18 cellular contexts compared by ENCODE assay signal in the genomic region with DNA sequence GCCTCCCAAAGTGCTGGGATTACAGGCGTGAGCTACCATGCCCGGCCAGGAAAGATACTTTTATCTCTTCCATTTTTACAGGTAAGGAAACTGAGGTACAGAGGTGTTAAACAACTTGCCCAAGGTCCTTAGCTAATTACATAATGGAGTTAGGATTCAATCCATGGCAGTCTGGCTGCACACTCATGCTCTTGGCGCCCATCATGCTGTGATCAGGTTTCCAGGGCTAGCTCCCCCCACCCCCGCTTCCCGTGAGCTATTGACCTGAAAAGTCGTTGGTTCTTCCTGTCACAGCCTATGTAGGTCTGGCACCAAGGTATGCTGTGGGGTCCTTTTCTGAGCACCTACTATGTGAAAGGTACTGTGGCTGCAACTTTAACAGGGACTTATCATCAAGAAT. TPM values are rescaled to one million over a fixed set of nuclear protein-coding genes. Genes with fewer than 3 reads are reported as not detected.
DNase-seq lines count a peak whose midpoint lies in the region; ATAC-seq, FAIRE-seq and TF ChIP-seq lines count a peak whose summit lies in the region.
"Had no signal": no experiment of that assay in that cellular context is flagged by ENCODE, and none has a peak within 500 bp of the region (broad histone marks: within the 10 kb centered on the region; RNA-seq: fewer than 3 reads in every experiment).

No MANE protein-coding gene starts in this region.

- no peaks in the 10 kb centered on the region for H3K4me1 Mint-ChIP-seq in natural killer cell

- H4K20me1 ChIP-seq in H1 (replicated peaks in 1 of 2; ENCODE audit: control insufficient read depth in 1 of 2, insufficient read depth in 2 of 2, low read length in 2 of 2), result no peaks in the 10 kb centered on the region
- H4K20me1 ChIP-seq: BLaER1 treated with 17β-estradiol and CSF1 and Interleukin-3, amounts not matched to agents 10 nM and 100 nM had no signal

- peaks cover 14 to 17% of the 10 kb centered on the region in 2 donors for H3K27me3 Mint-ChIP-seq in natural killer cell (ENCODE audit: low read depth in 2 of 2)

- H3K4me3 ChIP-seq in H1 (ENCODE audit: extremely low read depth in 1 of 4, insufficient read depth in 2 of 4, low read depth in 3 of 4, low read length in 4 of 4), result no peak overlapping the region
- no peak overlapping the region for H3K4me3 ChIP-seq in gastrocnemius medialis
- no peak overlapping the region for H3K4me3 ChIP-seq in BE2C (ENCODE audit: low read depth, low read length)
- H3K4me3 ChIP-seq: BLaER1 treated with 17β-estradiol and CSF1 and Interleukin-3, amounts not matched to agents 10 nM and 100 nM; GM23338 had no signal

- intact Hi-C loops in gastrocnemius medialis (cut with DNase I; ENCODE audit: low total_unique reads), result no loop called here
- intact Hi-C loops in natural killer cell (cut with micrococcal nuclease), result no loop called here

- TF ChIP-seq RAD21 in H1 (IDR thresholded peaks at IDR 0.05 in 1 of 2, conservative IDR thresholded peaks at IDR 0.05 in 1 of 2; ENCODE audit: low read depth in 2 of 2, low read length in 2 of 2), result no peak

- peaks cover 0 to 7% (median under 1%) of the 10 kb centered on the region in 4 experiments; a peak in 5 of 7 replicates for H3K4me1 ChIP-seq in H1 (replicated peaks in 1 of 4; ENCODE audit: control insufficient read depth in 3 of 4, insufficient read depth in 4 of 4, low read length in 3 of 4)
- no peaks in the 10 kb centered on the region for H3K4me1 ChIP-seq in gastrocnemius medialis
- H3K4me1 ChIP-seq in BE2C, result no peaks in the 10 kb centered on the region

- no peak for TF ChIP-seq EP300 in H1 (IDR thresholded peaks at IDR 0.05; ENCODE audit: borderline replicate concordance in 1 of 2, low read depth in 2 of 2, low read length in 2 of 2)

- no peak overlapping the region for H2BK15ac ChIP-seq in H1 (ENCODE audit: low read length)

- 0 out of 2 replicates have a peak overlapping the region, but pooled peaks have one; percentile 16 for H3K18ac ChIP-seq in H1 (ENCODE audit: extremely low read depth, low read length)

- in situ Hi-C loops in gastrocnemius medialis (cut with MboI; ENCODE audit: low sequenced_read_pairs in 4 of 4), result no loop called here

- no peak overlapping the region for H3K23ac ChIP-seq in H1 (ENCODE audit: insufficient read length)

- H3K36me3 ChIP-seq in H1 (ENCODE audit: control insufficient read depth in 2 of 4, insufficient read depth in 4 of 4, low read length in 3 of 4) (no peaks in the 10 kb centered on the region), gastrocnemius medialis (no peaks in the 10 kb centered on the region), BE2C (no peaks in the 10 kb centered on the region)
- H3K36me3 ChIP-seq: BLaER1 treated with 17β-estradiol and CSF1 and Interleukin-3, amounts not matched to agents 10 nM and 100 nM had no signal

- 83% methylated on average over 6 of the region's 6 CpGs; no CpG with 5 or more reads in 1 of the 2 experiments for WGBS in H1 (ENCODE audit: extremely low coverage in 1 of 2, insufficient coverage in 1 of 2, insufficient read length in 1 of 2, insufficient replicate concordance in 2 of 2, low coverage in 1 of 2, low lambda C conversion rate in 2 of 2, missing lambda C conversion rate in 1 of 2), 2 experiments

- H3K56ac ChIP-seq in H1 (replicated peaks; ENCODE audit: insufficient read length, low read depth, low read length), result no peak overlapping the region

- no peak overlapping the region for H2BK12ac ChIP-seq in H1 (ENCODE audit: low read depth, low read length)

- no peak overlapping the region for H3K14ac ChIP-seq in H1 (ENCODE audit: insufficient read length)

- H3K4me2 ChIP-seq in H1 (ENCODE audit: insufficient read depth in 1 of 2, low read depth in 2 of 2, low read length in 2 of 2), result no peak overlapping the region
- H3K4me2 ChIP-seq: BLaER1 treated with 17β-estradiol and CSF1 and Interleukin-3, amounts not matched to agents 10 nM and 100 nM; GM23338 had no signal

- H2AFZ ChIP-seq in H1 (ENCODE audit: low read length), result no peak overlapping the region
- H2AFZ ChIP-seq: GM23338 had no signal

- H3K27ac ChIP-seq in H1 (ENCODE audit: low read depth, low read length) (no peak overlapping the region), gastrocnemius medialis (no peak overlapping the region)
- H3K27ac ChIP-seq: BLaER1 treated with 17β-estradiol and CSF1 and Interleukin-3, amounts not matched to agents 10 nM and 100 nM had no signal

- H3K4me3 Mint-ChIP-seq in natural killer cell, result no peak overlapping the region
- H3K4me3 Mint-ChIP-seq: CD8-positive, alpha-beta T cell; GM23338; IgD-negative memory B cell had no signal

- H3K27me3 ChIP-seq in H1 (replicated peaks in 1 of 4; ENCODE audit: control insufficient read depth in 3 of 4, extremely low read depth in 1 of 4, insufficient read depth in 3 of 4, low read length in 3 of 4) (no peaks in the 10 kb centered on the region), gastrocnemius medialis (no peaks in the 10 kb centered on the region), BE2C (no peaks in the 10 kb centered on the region)
- H3K27me3 ChIP-seq: BLaER1 treated with 17β-estradiol and CSF1 and Interleukin-3, amounts not matched to agents 10 nM and 100 nM had no signal

- H4K8ac ChIP-seq in H1 (ENCODE audit: extremely low read depth, insufficient read depth, low read length), result no peak overlapping the region

- no peaks in the 10 kb centered on the region for H3K23me2 ChIP-seq in H1 (ENCODE audit: low read depth, low read length)

- CTCF ChIA-PET in H1 (lab: Charles Lee; ENCODE audit: partially characterized antibody), result interaction anchor here (1.2 to 3.8 kb wide), 5 partner anchors 11 to 104 kb away, joined by 3 to 19 read pairs (median 6); no protein-coding TSS in a partner anchor

- H3K9me3 ChIP-seq in H1 (ENCODE audit: insufficient read depth in 2 of 2, low read depth in 1 of 2, low read length in 1 of 2) (no peaks in the 10 kb centered on the region), gastrocnemius medialis (no peaks in the 10 kb centered on the region), BE2C (no peaks in the 10 kb centered on the region)
- H3K9me3 ChIP-seq: BLaER1 treated with 17β-estradiol and CSF1 and Interleukin-3, amounts not matched to agents 10 nM and 100 nM had no signal

- no peak overlapping the region for H4K91ac ChIP-seq in H1 (replicated peaks; ENCODE audit: insufficient read length, low read length)

- no peak overlapping the region for H4K5ac ChIP-seq in H1 (ENCODE audit: insufficient read length, low read depth, low read length)

- POLR2A ChIA-PET in H1 (lab: Charles Lee; ENCODE audit: partially characterized antibody), result interaction anchor here (0.8 kb wide), 1 partner anchor 71 kb away, joined by 3 read pairs; no protein-coding TSS in a partner anchor

- peak; percentile 49 to 54 for ATAC-seq in gastrocnemius medialis
- ATAC-seq in natural killer cell, result no peak
- ATAC-seq: CD8-positive, alpha-beta T cell; GM23338; HepG2 had no signal

- no peak overlapping the region for H2BK20ac ChIP-seq in H1 (ENCODE audit: low read length)

- H2AK5ac ChIP-seq in H1 (ENCODE audit: low read depth, low read length), result no peak overlapping the region

- FAIRE-seq in H1 (lab: Jason Lieb, UNC), result no peak
- FAIRE-seq: GM12891, HepG2 had no signal

- H3K27ac Mint-ChIP-seq in natural killer cell, result no peak overlapping the region
- H3K27ac Mint-ChIP-seq: CD8-positive, alpha-beta T cell; GM23338; IgD-negative memory B cell had no signal

- no peaks in the 10 kb centered on the region for H3K79me1 ChIP-seq in H1 (ENCODE audit: low read depth, low read length)

- no peak overlapping the region for H3K4ac ChIP-seq in H1 (replicated peaks; ENCODE audit: insufficient read length, low read depth, low read length)

- no peaks in the 10 kb centered on the region for H3K79me2 ChIP-seq in H1 (ENCODE audit: control insufficient read depth in 1 of 2, insufficient read depth in 2 of 2, low read length in 2 of 2)

- H3K9me3 Mint-ChIP-seq in natural killer cell, result no peaks in the 10 kb centered on the region
- H3K9me3 Mint-ChIP-seq: CD8-positive, alpha-beta T cell; GM23338 had no signal

- DNase-seq in Daoy (ENCODE audit: low read depth) (peak; percentile 41), NCI-H2029 (lab: John Stamatoyannopoulos, UW) (peak; percentile 35), H1 (ENCODE audit: low read depth in 1 of 2, low spot score in 2 of 2) (no peak), gastrocnemius medialis (peak in 1 of 2 donors; percentile 16), occipital lobe (lab: John Stamatoyannopoulos, UW) (no peak), BE2C (no peak), natural killer cell (no peak)
- DNase-seq: 8988T; Calu3; CD8-positive, alpha-beta T cell; DMS79 treated with DMSO at 0.1 percent for 48 hours; EL; H7 had no signal

- no peaks in the 10 kb centered on the region for H3K36me3 Mint-ChIP-seq in natural killer cell
- H3K36me3 Mint-ChIP-seq: CD8-positive, alpha-beta T cell; IgD-negative memory B cell had no signal

- TF ChIP-seq CTCF in H1 (IDR thresholded peaks at IDR 0.05; ENCODE audit: control extremely low read depth in 1 of 3, insufficient read depth in 1 of 3, low read depth in 1 of 3, low read length in 3 of 3) (no peak), gastrocnemius medialis (IDR thresholded peaks at IDR 0.05 in 4 of 5, conservative IDR thresholded peaks at IDR 0.05 in 1 of 5) (no peak), BE2C (IDR thresholded peaks at IDR 0.05; ENCODE audit: low read depth, low read length) (no peak), natural killer cell (IDR thresholded peaks at IDR 0.05) (no peak)

- no peak overlapping the region for H2BK5ac ChIP-seq in H1 (ENCODE audit: low read depth, low read length)

- TF ChIP-seq POLR2A in H1 (IDR thresholded peaks at IDR 0.05; ENCODE audit: control extremely low read depth in 1 of 2, low read depth in 2 of 2, low read length in 2 of 2), result no peak
- no peak for TF ChIP-seq POLR2A in gastrocnemius medialis (IDR thresholded peaks at IDR 0.05)

- no peak overlapping the region for H2BK120ac ChIP-seq in H1 (replicated peaks; ENCODE audit: low read depth, low read length)

- H3K9ac ChIP-seq in H1 (replicated peaks in 1 of 4; ENCODE audit: extremely low read depth in 1 of 4, low read depth in 3 of 4, low read length in 3 of 4), result no peak overlapping the region
- H3K9ac ChIP-seq: BLaER1 treated with 17β-estradiol and CSF1 and Interleukin-3, amounts not matched to agents 10 nM and 100 nM had no signal

RNA-seq across cellular contexts. Expression of a gene that starts 55.9 kb away (rescaled TPM):
- total RNA-seq in Daoy (2014; rRNA removed; shearing (Covaris generic)), result 13.7 and 14.7 TPM in 2 replicates
- 54.4 and 55.9 TPM in 2 replicates for total RNA-seq in H1 (2021; fragmentation: NEBNext Ultra II Directional; extraction: Animal tissue kit (Norgen Biotek cat#: 25700))
- polyA plus RNA-seq in H1 (2011; rRNA removed), result 25.0 and 25.6 TPM in 2 replicates
- 29.3 TPM for polyA plus RNA-seq in H1 (2011; cell fraction: cytosol; rRNA removed)
- polyA plus RNA-seq in H1 (2011; cell fraction: nucleus; rRNA removed), result 80.2 TPM
- 29.2 to 38.6 TPM (median 33.3 TPM) in 4 replicates for polyA plus RNA-seq in H1 (2012, experiment 1 of 2)
- 12.9 TPM for polyA plus RNA-seq in H1 (2012, experiment 2 of 2)
- polyA plus RNA-seq in H1 (2013, experiment 1 of 2), result 35.2 TPM
- polyA plus RNA-seq in H1 (2013, experiment 2 of 2), result 31.9 TPM
- polyA minus RNA-seq in H1 (2011; rRNA and poly(A)+ RNA removed), result 75.5 and 85.7 TPM in 2 replicates
- polyA minus RNA-seq in H1 (2011; cell fraction: cytosol; rRNA and poly(A)+ RNA removed), result 25.6 TPM
- polyA minus RNA-seq in H1 (2011; cell fraction: nucleus; rRNA and poly(A)+ RNA removed), result 82.2 TPM
- total RNA-seq in gastrocnemius medialis (10 to 100 TPM in 1 of 4 donors, 1 to 10 TPM in 3; 4.9 to 14.5 (median 7.7) TPM), occipital lobe (17.3 TPM), natural killer cell (10 to 100 TPM; 16.1 to 26.0 (median 18.4) TPM)
- polyA plus RNA-seq in BE2C (2012; ENCODE audit: insufficient read depth, insufficient read length, low read depth), result 11.6 TPM

Comparison
In these comparisons a context has a peak if more than half of its experiments do, and no peak if none do; other contexts are left out.
1. DNase-seq: peak in Daoy (single experiment) and NCI-H2029 (single experiment); none in H1 (0 of 2), occipital lobe (single experiment), BE2C (single experiment) and natural killer cell (single experiment).
2. ATAC-seq: peak in gastrocnemius medialis (2 of 2); none in natural killer cell (0 of 3).